17 cellular contexts compared by ENCODE assay signal in the genomic region with DNA sequence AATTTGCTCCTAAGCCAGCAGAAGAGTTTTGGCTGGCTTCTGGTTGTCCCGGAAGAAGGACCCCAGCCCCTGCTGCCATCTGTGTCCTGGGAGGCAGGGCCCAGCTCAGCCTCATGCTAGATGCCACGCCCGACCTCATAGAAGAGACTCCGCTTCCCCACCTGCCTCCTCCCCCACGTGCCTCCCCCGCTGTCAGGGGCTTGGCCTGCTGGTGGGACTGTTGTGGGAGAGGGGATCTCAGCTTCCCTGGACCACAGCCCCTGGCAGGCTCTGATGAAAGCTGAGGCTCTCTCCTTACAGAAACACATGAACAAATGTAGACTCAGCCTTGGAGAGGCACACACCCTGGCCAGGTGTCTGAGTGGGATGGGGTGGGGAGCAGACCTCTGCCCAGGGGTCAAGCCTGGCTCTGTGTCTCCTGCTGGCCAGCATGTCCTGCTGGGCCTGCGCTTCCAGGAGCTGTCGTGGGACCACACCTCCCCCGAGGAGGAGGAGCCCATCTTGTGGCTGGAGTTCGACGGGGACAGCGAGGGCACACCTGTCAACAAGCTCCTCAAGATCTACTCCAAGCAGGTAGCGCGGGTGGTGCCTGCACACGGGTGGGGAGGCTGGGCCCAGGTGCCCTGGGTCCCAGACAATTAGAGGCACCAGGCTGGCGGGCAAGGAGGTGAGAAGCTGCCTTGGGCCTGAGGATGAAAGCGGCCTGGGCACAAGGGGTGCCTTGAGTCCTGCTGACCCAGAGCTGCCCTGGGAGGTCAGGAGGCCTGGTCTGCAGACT. TPM values are rescaled to one million over a fixed set of nuclear protein-coding genes. Genes with fewer than 3 reads are reported as not detected.
"Had no signal": no experiment of that assay in that cellular context is flagged by ENCODE, and none has a peak within 500 bp of the region (broad histone marks: within the 10 kb centered on the region; RNA-seq: fewer than 3 reads in every experiment).

No MANE protein-coding gene starts in this region.

- H3K4me1 ChIP-seq: ascending aorta, breast epithelium had no signal

- H3K9me3 ChIP-seq: ascending aorta, breast epithelium, heart left ventricle, left ventricle myocardium inferior, right atrium auricular region had no signal

- H3K9me3 Mint-ChIP-seq: activated CD4-positive, alpha-beta T cell treated with anti-CD3 and anti-CD28 coated beads, Interleukin-2, amount 10 ng/mL, durations not matched to agents 24 days and 14 days; activated naive CD4-positive, alpha-beta T cell treated with anti-CD3 and anti-CD28 coated beads, Interleukin-2, amount 10 ng/mL, durations not matched to agents 7 days and 5 days; endodermal cell; nephron had no signal

- H3K27me3 Mint-ChIP-seq: activated CD4-positive, alpha-beta T cell treated with anti-CD3 and anti-CD28 coated beads, Interleukin-2, amount 10 ng/mL, durations not matched to agents 24 days and 14 days; activated naive CD4-positive, alpha-beta T cell treated with anti-CD3 and anti-CD28 coated beads, Interleukin-2, amount 10 ng/mL, durations not matched to agents 7 days and 5 days; progenitor cell of endocrine pancreas; T-helper 17 cell had no signal

- H3K4me3 ChIP-seq: ascending aorta, breast epithelium, dorsolateral prefrontal cortex, heart left ventricle, left ventricle myocardium inferior, right atrium auricular region, skin epidermis had no signal

- DNase-seq: activated CD4-positive, alpha-beta T cell treated with anti-CD3 and anti-CD28 coated beads, Interleukin-2, amount 10 ng/mL, durations not matched to agents 24 days and 14 days; activated naive CD4-positive, alpha-beta T cell treated with anti-CD3 and anti-CD28 coated beads, Interleukin-2, amount 10 ng/mL, durations not matched to agents 7 days and 5 days; dorsolateral prefrontal cortex; endodermal cell; left ventricle myocardium inferior; occipital lobe; T-helper 17 cell had no signal

- H3K27ac ChIP-seq: ascending aorta, breast epithelium, dorsolateral prefrontal cortex, heart left ventricle, left ventricle myocardium inferior, right atrium auricular region had no signal

- FAIRE-seq: frontal cortex, keratinocyte had no signal

- H3K27ac Mint-ChIP-seq: activated CD4-positive, alpha-beta T cell treated with anti-CD3 and anti-CD28 coated beads, Interleukin-2, amount 10 ng/mL, durations not matched to agents 24 days and 14 days; activated naive CD4-positive, alpha-beta T cell treated with anti-CD3 and anti-CD28 coated beads, Interleukin-2, amount 10 ng/mL, durations not matched to agents 7 days and 5 days; endodermal cell; nephron; progenitor cell of endocrine pancreas; T-helper 17 cell had no signal

- H3K4me3 Mint-ChIP-seq: activated CD4-positive, alpha-beta T cell treated with anti-CD3 and anti-CD28 coated beads, Interleukin-2, amount 10 ng/mL, durations not matched to agents 24 days and 14 days; activated naive CD4-positive, alpha-beta T cell treated with anti-CD3 and anti-CD28 coated beads, Interleukin-2, amount 10 ng/mL, durations not matched to agents 7 days and 5 days; endodermal cell; nephron; T-helper 17 cell had no signal

- H3K36me3 ChIP-seq: breast epithelium had no signal

- H3K27me3 ChIP-seq: ascending aorta, breast epithelium, dorsolateral prefrontal cortex, heart left ventricle, right atrium auricular region had no signal

- ATAC-seq: T-helper 17 cell had no signal

RNA-seq across cellular contexts. Expression of a gene that starts 45.9 kb away (rescaled TPM):
- total RNA-seq: ascending aorta, ureter had no signal
- polyA plus RNA-seq: keratinocyte had no signal
